ENCODE assay signal across 9 cellular contexts in genomic region chr5:154214236-154215106, GRCh38. TPM values are rescaled to one million over a fixed set of nuclear protein-coding genes. Genes with fewer than 3 reads are reported as not detected.
DNase-seq lines count a peak whose midpoint lies in the region; ATAC-seq, FAIRE-seq and TF ChIP-seq lines count a peak whose summit lies in the region.
"Had no signal": no experiment of that assay in that cellular context is flagged by ENCODE, and none has a peak within 500 bp of the region (broad histone marks: within the 10 kb centered on the region; RNA-seq: fewer than 3 reads in every experiment).

No MANE protein-coding gene starts in this region.

- TF ChIP-seq POLR2A in HepG2 (IDR thresholded peaks at IDR 0.05; ENCODE audit: insufficient read depth in 1 of 2, low read depth in 2 of 2, low read length in 2 of 2) (no peak), right lobe of liver (IDR thresholded peaks at IDR 0.05) (no peak), lower leg skin (IDR thresholded peaks at IDR 0.05) (no peak)

- peaks cover 16% of the 10 kb centered on the region for H3K36me3 Mint-ChIP-seq in activated naive CD8-positive, alpha-beta T cell treated with anti-CD3 and anti-CD28 coated beads for 36 hours

- H3K27me3 ChIP-seq in HepG2 (ENCODE audit: control insufficient read depth in 1 of 2, insufficient read depth in 2 of 2, low read length in 2 of 2): no peaks in the 10 kb centered on the region
- H3K27me3 ChIP-seq in right lobe of liver: no peaks in the 10 kb centered on the region
- H3K27me3 ChIP-seq in smooth muscle cell (ENCODE audit: low read depth): no peaks in the 10 kb centered on the region

- no peaks in the 10 kb centered on the region for H3K9me3 ChIP-seq in HepG2 (ENCODE audit: low read length)
- H3K9me3 ChIP-seq in right lobe of liver: no peaks in the 10 kb centered on the region
- H3K9me3 ChIP-seq in smooth muscle cell (replicated peaks; ENCODE audit: low read depth): no peaks in the 10 kb centered on the region

- H3K27ac ChIP-seq in HepG2 (ENCODE audit: extremely low read length, insufficient read depth, low read length) (no peak overlapping the region), right lobe of liver (no peak overlapping the region), smooth muscle cell (ENCODE audit: low read depth) (peak overlapping the region; percentile 84)

- no peak for TF ChIP-seq RAD21 in HepG2 (CRISPR knock-in tag; IDR thresholded peaks at IDR 0.05)

- H3K36me3 ChIP-seq in HepG2 (replicated peaks in 1 of 2; ENCODE audit: control insufficient read depth in 1 of 2, insufficient read depth in 2 of 2, low read length in 2 of 2) (no peaks in the 10 kb centered on the region; a peak in 1 of 5 replicates), right lobe of liver (no peaks in the 10 kb centered on the region), smooth muscle cell (ENCODE audit: low read depth) (no peaks in the 10 kb centered on the region)

- no TSS peak for BruUV-seq in HepG2 (replicated peaks; lab: Mats Ljungman, UMichigan)

- no peaks in the 10 kb centered on the region for H3K9me3 Mint-ChIP-seq in activated naive CD8-positive, alpha-beta T cell treated with anti-CD3 and anti-CD28 coated beads for 36 hours

- H3K79me2 ChIP-seq in HepG2 (ENCODE audit: insufficient read depth, low read length) (no peaks in the 10 kb centered on the region), smooth muscle cell (ENCODE audit: low read depth) (no peaks in the 10 kb centered on the region)

- H2AFZ ChIP-seq in HepG2 (ENCODE audit: low read length) (no peak overlapping the region), smooth muscle cell (ENCODE audit: low read depth) (no peak overlapping the region)

- no peak for TF ChIP-seq CTCF in HepG2 (CRISPR knock-in tag; IDR thresholded peaks at IDR 0.05)
- no peak for TF ChIP-seq CTCF in right lobe of liver (IDR thresholded peaks at IDR 0.05)
- no peak for TF ChIP-seq CTCF in smooth muscle cell (IDR thresholded peaks at IDR 0.05; ENCODE audit: borderline replicate concordance, insufficient read depth, poor library complexity, severe bottlenecking)
- no peak for TF ChIP-seq CTCF in lower leg skin (IDR thresholded peaks at IDR 0.05)

- H3K4me3 ChIP-seq in HepG2 (replicated peaks in 1 of 3; ENCODE audit: insufficient read depth in 1 of 3, low read depth in 2 of 3, low read length in 3 of 3) (no peak overlapping the region), right lobe of liver (no peak overlapping the region), smooth muscle cell (no peak overlapping the region), lower leg skin (ENCODE audit: low read depth, poor library complexity, severe bottlenecking) (no peak overlapping the region)

- H3K27me3 Mint-ChIP-seq in activated naive CD8-positive, alpha-beta T cell treated with anti-CD3 and anti-CD28 coated beads for 36 hours: no peaks in the 10 kb centered on the region

- DNase-seq in HepG2 (ENCODE audit: low spot score): no peak
- DNase-seq in right lobe of liver: no peak
- no peak for DNase-seq in activated naive CD8-positive, alpha-beta T cell treated with anti-CD3 and anti-CD28 coated beads for 36 hours
- no peak for DNase-seq in smooth muscle cell (lab: John Stamatoyannopoulos, UW; ENCODE audit: unreplicated experiment)
- DNase-seq in SHP77 (lab: John Stamatoyannopoulos, UW): no peak
- no peak for DNase-seq in medulla oblongata (ENCODE audit: extremely low spot score)
- no peak for DNase-seq in lower leg skin (ENCODE audit: low spot score in 2 of 2)

- no peak for TF ChIP-seq EP300 in HepG2 (IDR thresholded peaks at IDR 0.05; ENCODE audit: low read depth in 2 of 2, low read length in 2 of 2)
- TF ChIP-seq EP300 in HepG2 (CRISPR knock-in tag; IDR thresholded peaks at IDR 0.05; ENCODE audit: borderline replicate concordance): no peak

- H4K20me1 ChIP-seq in HepG2 (ENCODE audit: insufficient read depth, low read length) (no peaks in the 10 kb centered on the region), smooth muscle cell (ENCODE audit: low read depth) (no peaks in the 10 kb centered on the region)

- in situ Hi-C loops in HepG2 (cut with HindIII; ENCODE audit: extremely low pct_ligation_motif_present, low pct_unique_long_range_greater_than_20kb): no loop called here

- POLR2A ChIA-PET in HepG2 (lab: Yijun Ruan, JAX): no interaction called here

- peak overlapping the region; percentile 38 for H3K4me3 Mint-ChIP-seq in activated naive CD8-positive, alpha-beta T cell treated with anti-CD3 and anti-CD28 coated beads for 36 hours

- FAIRE-seq in HepG2 (lab: Jason Lieb, UNC): no peak
- FAIRE-seq: TTC549 had no signal

- peak overlapping the region; percentile 73 for H3K27ac Mint-ChIP-seq in activated naive CD8-positive, alpha-beta T cell treated with anti-CD3 and anti-CD28 coated beads for 36 hours

- H3K4me1 Mint-ChIP-seq in activated naive CD8-positive, alpha-beta T cell treated with anti-CD3 and anti-CD28 coated beads for 36 hours: peaks cover 42% of the 10 kb centered on the region

- intact Hi-C loops in HepG2 (cut with micrococcal nuclease; ENCODE audit: unreplicated experiment) (no loop called here), right lobe of liver (cut with DNase I) (no loop called here), lower leg skin (cut with DNase I; ENCODE audit: low total_unique reads) (no loop called here)

- H3K9ac ChIP-seq in HepG2 (ENCODE audit: insufficient read depth, low read depth, low read length): no peak overlapping the region
- H3K9ac ChIP-seq in smooth muscle cell (ENCODE audit: low read depth): no peak overlapping the region

- H3F3A ChIP-seq in smooth muscle cell (ENCODE audit: low read depth): peaks cover 10% of the 10 kb centered on the region

- 75% methylated on average over 5 of the region's 5 CpGs for WGBS in HepG2 (ENCODE audit: low lambda C conversion rate)
- 37% methylated on average over 5 of the region's 5 CpGs for WGBS in right lobe of liver (ENCODE audit: insufficient coverage, low coverage, low lambda C conversion rate, missing lambda C conversion rate)
- WGBS in smooth muscle cell (ENCODE audit: low lambda C conversion rate): 38% methylated on average over 5 of the region's 5 CpGs
- 44 to 45% methylated on average over 5 of the region's 5 CpGs for WGBS in lower leg skin, 2 donors

- no peak for ATAC-seq in HepG2
- ATAC-seq in right lobe of liver: no peak
- peak; percentile 67 for ATAC-seq in HG03135 (IDR thresholded peaks at IDR 0.05; ENCODE audit: unreplicated experiment)

- CTCF ChIA-PET in HepG2 (lab: Yijun Ruan, JAX; ENCODE audit: low intra/inter-chr PET ratio, low total read pairs): no interaction called here

- H3K4me1 ChIP-seq in HepG2 (ENCODE audit: insufficient read depth, low read length): peaks cover 10% of the 10 kb centered on the region
- no peaks in the 10 kb centered on the region for H3K4me1 ChIP-seq in right lobe of liver
- H3K4me1 ChIP-seq in smooth muscle cell (ENCODE audit: low read depth): peaks cover 8% of the 10 kb centered on the region

- no peak overlapping the region for H3K4me2 ChIP-seq in HepG2 (ENCODE audit: low read depth, low read length)
- peak overlapping the region; percentile 42 for H3K4me2 ChIP-seq in smooth muscle cell

TF ChIP-seq in HepG2, 621 proteins besides CTCF, POLR2A, EP300 and RAD21 (continues in another document):
- 0 out of 2 replicates have a peak, but pooled peaks have one; percentile 29 for TF ChIP-seq CEBPB (IDR thresholded peaks at IDR 0.05; ENCODE audit: borderline replicate concordance, low read depth, low read length)

RNA-seq across cellular contexts. Expression of gene GALNT10, which starts 23.9 kb away (rescaled TPM):
- 6.2 and 8.1 TPM in 2 replicates for total RNA-seq in HepG2 (2016; rRNA removed; fragmentation: Illumina TruSeq; extraction: Trizol)
- total RNA-seq in HepG2 (2016; cell fraction: cytosol; rRNA removed; fragmentation: Illumina TruSeq; extraction: Trizol; ENCODE audit: low read depth): 1.3 and 1.5 TPM in 2 replicates
- 4.7 and 8.5 TPM in 2 replicates for total RNA-seq in HepG2 (2016; cell fraction: insoluble cytoplasmic fraction; rRNA removed; fragmentation: Illumina TruSeq; extraction: Trizol)
- 5.1 and 5.4 TPM in 2 replicates for total RNA-seq in HepG2 (2016; cell fraction: membrane; rRNA removed; fragmentation: Illumina TruSeq; extraction: Trizol)
- 8.2 and 10.9 TPM in 2 replicates for total RNA-seq in HepG2 (2016; cell fraction: nucleus; rRNA removed; fragmentation: Illumina TruSeq; extraction: Trizol)
- polyA plus RNA-seq in HepG2 (2011; rRNA removed): 11.2 and 12.0 TPM in 2 replicates
- 5.5 and 5.6 TPM in 2 replicates for polyA plus RNA-seq in HepG2 (2011; cell fraction: cytosol; rRNA removed)
- polyA plus RNA-seq in HepG2 (2011; cell fraction: nucleus; rRNA removed): 7.2 and 9.6 TPM in 2 replicates
- polyA plus RNA-seq in HepG2 (2012): 3.6 and 5.9 TPM in 2 replicates
- 1.3 and 1.9 TPM in 2 replicates for polyA plus RNA-seq in HepG2 (2016; cell fraction: cytosol; fragmentation: Illumina TruSeq; extraction: Trizol; ENCODE audit: low read depth)
- polyA plus RNA-seq in HepG2 (2016; cell fraction: insoluble cytoplasmic fraction; fragmentation: Illumina TruSeq; extraction: Trizol; ENCODE audit: low read depth): 4.3 and 5.7 TPM in 2 replicates
- polyA plus RNA-seq in HepG2 (2016; cell fraction: membrane; fragmentation: Illumina TruSeq; extraction: Trizol; ENCODE audit: low read depth): 2.6 and 3.0 TPM in 2 replicates
- polyA plus RNA-seq in HepG2 (2016; cell fraction: nucleus; fragmentation: Illumina TruSeq; extraction: Trizol; ENCODE audit: insufficient read depth, low read depth): 10.3 and 10.9 TPM in 2 replicates
- 25.4 and 54.7 TPM in 2 replicates for polyA minus RNA-seq in HepG2 (2011; rRNA and poly(A)+ RNA removed; ENCODE audit: low replicate concordance)
- polyA minus RNA-seq in HepG2 (2011; cell fraction: cytosol; rRNA and poly(A)+ RNA removed): 6.4 and 7.0 TPM in 2 replicates
- polyA minus RNA-seq in HepG2 (2011; cell fraction: nucleus; rRNA and poly(A)+ RNA removed): 7.5 and 8.5 TPM in 2 replicates
- total RNA-seq in right lobe of liver: 1 to 10 TPM; 4.0 to 9.7 (median 7.1) TPM
- 10 to 100 TPM; 16.8 to 19.8 TPM for total RNA-seq in activated naive CD8-positive, alpha-beta T cell treated with anti-CD3 and anti-CD28 coated beads for 36 hours
- total RNA-seq in smooth muscle cell: 24.6 and 28.4 TPM in 2 replicates
- polyA plus RNA-seq in smooth muscle cell: 23.6 and 25.9 TPM in 2 replicates
- 10 to 100 TPM in 2 of 4 donors, 1 to 10 TPM in 2; 5.7 to 25.2 (median 9.7) TPM for total RNA-seq in lower leg skin
